ENCODE assay signal across 34 cellular contexts in the genomic region with DNA sequence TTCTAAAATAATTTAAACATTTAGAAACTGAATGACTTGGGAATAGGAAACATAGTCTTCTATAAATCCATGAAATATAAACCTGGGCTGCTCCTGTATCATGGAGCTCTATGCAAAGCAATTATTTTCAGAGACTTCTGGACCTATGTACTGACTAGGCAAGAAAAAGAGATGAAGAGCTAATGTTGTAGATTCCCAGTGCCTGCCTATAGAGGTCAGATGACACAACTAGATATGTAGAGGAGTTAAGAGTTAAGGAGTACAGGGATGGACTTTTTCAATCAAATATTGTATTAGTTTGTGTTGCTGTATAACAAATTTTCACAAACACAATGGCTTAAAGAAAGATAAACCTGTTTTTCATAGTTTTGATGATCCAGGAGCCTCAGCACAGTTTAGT.
DNase-seq lines count a peak whose midpoint lies in the region; ATAC-seq, FAIRE-seq and TF ChIP-seq lines count a peak whose summit lies in the region.
"Had no signal": no experiment of that assay in that cellular context is flagged by ENCODE, and none has a peak within 500 bp of the region (broad histone marks: within the 10 kb centered on the region; RNA-seq: fewer than 3 reads in every experiment).

No MANE protein-coding gene starts in this region.

- BruUV-seq in GM12878 (replicated peaks; lab: Mats Ljungman, UMichigan), result no TSS peak

- no peak overlapping the region for H3K27ac Mint-ChIP-seq in H9
- H3K27ac Mint-ChIP-seq: activated naive CD8-positive, alpha-beta T cell treated with anti-CD3 and anti-CD28 coated beads, Interleukin-2, amount 50 U/mL, for 24 hours; activated T-cell treated with anti-CD3 and anti-CD28 coated beads, Interleukin-2, amount 50 U/mL, for 72 hours; HFFc6; neural progenitor cell; stimulated activated naive B cell treated with anti-CD40 and anti-IgM and Interleukin-4, amounts not matched to agents 10 μg/mL and 1 μg/mL and 100 μg/mL, for 72 hours; T-helper 1 cell treated with Interleukin-12 subunit alpha and Interleukin-12 subunit beta and Interleukin-4 antibody, amounts not matched to agents 30 μg/mL and 1 μg/mL, for 36 hours had no signal

- TF ChIP-seq CTCF in H9 (conservative IDR thresholded peaks at IDR 0.05) (0 out of 3 replicates have a peak, but pooled peaks have one; percentile 26), GM12878 (IDR thresholded peaks at IDR 0.05 in 2 of 3, conservative IDR thresholded peaks at IDR 0.05 in 1 of 3; ENCODE audit: control insufficient read depth in 2 of 3, extremely low read depth in 1 of 3, insufficient read depth in 1 of 3, low read depth in 3 of 3, low read length in 3 of 3) (peak in 2 of 3 experiments; percentile 10 to 22; a peak in 2 of 6 replicates), upper lobe of left lung (IDR thresholded peaks at IDR 0.05) (no peak)

- H2BK15ac ChIP-seq in H9 (ENCODE audit: low read depth, low read length), result no peak overlapping the region

- H3K18ac ChIP-seq in H9 (ENCODE audit: insufficient read length, low read depth, low read length), result no peak overlapping the region

- no peaks in the 10 kb centered on the region for H3K27me3 Mint-ChIP-seq in H9 (ENCODE audit: low read depth)
- H3K27me3 Mint-ChIP-seq: activated naive CD8-positive, alpha-beta T cell treated with anti-CD3 and anti-CD28 coated beads, Interleukin-2, amount 50 U/mL, for 24 hours; stimulated activated naive B cell treated with anti-CD40 and anti-IgM and Interleukin-4, amounts not matched to agents 10 μg/mL and 1 μg/mL and 100 μg/mL, for 72 hours had no signal

- no peak overlapping the region for H4K91ac ChIP-seq in H9 (ENCODE audit: insufficient read length, low read depth, low read length)

- no peak for DNase-seq in H9
- DNase-seq in GM12878 (ENCODE audit: low read depth, low spot score), result no peak
- no peak for DNase-seq in NCI-H2171 treated with DMSO at 0.1 percent for 48 hours (lab: John Stamatoyannopoulos, UW)
- DNase-seq in upper lobe of left lung, result no peak
- DNase-seq in activated CD4-positive, CD25-positive, alpha-beta regulatory T cell treated with anti-CD3 and anti-CD28 coated beads, Interleukin-2, amount 50 U/mL, for 72 hours, result no peak
- DNase-seq in DMS79 (lab: John Stamatoyannopoulos, UW), result no peak
- DNase-seq: activated CD4-positive, alpha-beta T cell treated with anti-CD3 and anti-CD28 coated beads, Interleukin-2, amount 50 U/mL, for 48 hours; activated naive CD4-positive, alpha-beta T cell; activated naive CD8-positive, alpha-beta T cell treated with anti-CD3 and anti-CD28 coated beads, Interleukin-2, amount 50 U/mL, for 24 hours; activated T-cell treated with anti-CD3 and anti-CD28 coated beads, Interleukin-2, amount 50 U/mL, for 72 hours; colonic mucosa; DMS153; effector CD8-positive, alpha-beta T cell; HFFc6; IMR-90; left colon; NCI-H446 treated with DMSO at 0.1 percent for 48 hours; NCI-H82; pancreas; retina; stimulated activated naive B cell treated with anti-CD40 and anti-IgM and Interleukin-4, amounts not matched to agents 10 μg/mL and 1 μg/mL and 100 μg/mL, for 72 hours; substantia nigra; trophoblast cell had no signal

- no peak overlapping the region for H3K4me3 Mint-ChIP-seq in H9
- H3K4me3 Mint-ChIP-seq: activated naive CD8-positive, alpha-beta T cell treated with anti-CD3 and anti-CD28 coated beads, Interleukin-2, amount 50 U/mL, for 24 hours; activated T-cell treated with anti-CD3 and anti-CD28 coated beads, Interleukin-2, amount 50 U/mL, for 72 hours; HFFc6; neural progenitor cell; stimulated activated naive B cell treated with anti-CD40 and anti-IgM and Interleukin-4, amounts not matched to agents 10 μg/mL and 1 μg/mL and 100 μg/mL, for 72 hours; T-helper 1 cell treated with Interleukin-12 subunit alpha and Interleukin-12 subunit beta and Interleukin-4 antibody, amounts not matched to agents 30 μg/mL and 1 μg/mL, for 36 hours had no signal

- no peaks in the 10 kb centered on the region for H3K79me2 ChIP-seq in H9 (ENCODE audit: insufficient read depth, low read length)
- H3K79me2 ChIP-seq in GM12878 (ENCODE audit: control insufficient read depth, insufficient read depth, low read length), result no peaks in the 10 kb centered on the region
- H3K79me2 ChIP-seq: hepatocyte had no signal

- TF ChIP-seq EP300 in GM12878 (IDR thresholded peaks at IDR 0.05; ENCODE audit: borderline replicate concordance in 1 of 2, control insufficient read depth in 1 of 2, low read depth in 2 of 2, low read length in 2 of 2), result no peak
- TF ChIP-seq EP300 in upper lobe of left lung (IDR thresholded peaks at IDR 0.05), result no peak

- H3T11ph ChIP-seq in H9 (ENCODE audit: low read length), result no peak overlapping the region

- no peaks in the 10 kb centered on the region for H3K27me3 ChIP-seq in H9 (ENCODE audit: insufficient read depth, low read length)
- no peaks in the 10 kb centered on the region for H3K27me3 ChIP-seq in GM12878 (replicated peaks in 1 of 2; ENCODE audit: control insufficient read depth in 2 of 2, insufficient read depth in 2 of 2, low read length in 1 of 2)
- H3K27me3 ChIP-seq in upper lobe of left lung, result no peaks in the 10 kb centered on the region
- H3K27me3 ChIP-seq: BLaER1, colonic mucosa, hepatocyte, neural progenitor cell, pancreas had no signal

- H3K36me3 ChIP-seq in GM12878 (ENCODE audit: control insufficient read depth in 2 of 2, insufficient read depth in 2 of 2, low read length in 1 of 2) (no peaks in the 10 kb centered on the region), upper lobe of left lung (no peaks in the 10 kb centered on the region)
- H3K36me3 ChIP-seq: BLaER1, colonic mucosa, neural progenitor cell, pancreas had no signal

- H3K79me1 ChIP-seq in H9 (ENCODE audit: insufficient read depth, low read depth, low read length, poor library complexity, severe bottlenecking), result no peaks in the 10 kb centered on the region

- TF ChIP-seq RAD21 in GM12878 (IDR thresholded peaks at IDR 0.05; ENCODE audit: insufficient read depth, low read depth, low read length), result 0 out of 2 replicates have a peak, but pooled peaks have one; percentile 14

- H3K36me3 Mint-ChIP-seq in H9 (ENCODE audit: insufficient read depth in 1 of 3, low read depth in 3 of 3), result no peaks in the 10 kb centered on the region
- H3K36me3 Mint-ChIP-seq: neural progenitor cell; stimulated activated naive B cell treated with anti-CD40 and anti-IgM and Interleukin-4, amounts not matched to agents 10 μg/mL and 1 μg/mL and 100 μg/mL, for 72 hours had no signal

- H2BK20ac ChIP-seq in H9 (ENCODE audit: low read depth, low read length, poor library complexity, severe bottlenecking), result no peak overlapping the region

- H4K8ac ChIP-seq in H9 (replicated peaks; ENCODE audit: insufficient read length, low read depth, low read length), result no peak overlapping the region

- H2BK12ac ChIP-seq in H9 (ENCODE audit: insufficient read length, low read depth, low read length), result no peak overlapping the region

- SMC1A ChIA-PET in GM12878 (lab: Charles Lee; ENCODE audit: uncharacterized antibody, unreplicated experiment), result no interaction called here

- H3K14ac ChIP-seq in H9 (ENCODE audit: insufficient read depth, low read length), result no peak overlapping the region

- in situ Hi-C loops in GM12878 (cut with MboI), result no loop called here

- no peak overlapping the region for H3K27ac ChIP-seq in H9 (ENCODE audit: insufficient read length, low read depth, low read length)
- no peak overlapping the region for H3K27ac ChIP-seq in GM12878 (ENCODE audit: control insufficient read depth, insufficient read depth)
- H3K27ac ChIP-seq in upper lobe of left lung, result no peak overlapping the region
- H3K27ac ChIP-seq: BLaER1, colonic mucosa, epithelial cell of prostate, hepatocyte, neural progenitor cell, pancreas, RWPE1, SK-N-MC had no signal

- TF ChIP-seq POLR2A in GM12878 (IDR thresholded peaks at IDR 0.05; ENCODE audit: low read depth, low read length), result no peak
- no peak for TF ChIP-seq POLR2A in upper lobe of left lung (IDR thresholded peaks at IDR 0.05)

- no peaks in the 10 kb centered on the region for H3K4me1 ChIP-seq in H9 (ENCODE audit: insufficient read depth, low read length)
- no peaks in the 10 kb centered on the region for H3K4me1 ChIP-seq in GM12878 (ENCODE audit: control insufficient read depth, insufficient read depth, low read length)
- H3K4me1 ChIP-seq in upper lobe of left lung, result no peaks in the 10 kb centered on the region
- H3K4me1 ChIP-seq: BLaER1, colonic mucosa, neural progenitor cell, pancreas had no signal

- RAD21 ChIA-PET in GM12878 (lab: Charles Lee; ENCODE audit: unreplicated experiment), result interaction anchor here (0.8 kb wide), 1 partner anchor 8 kb away, joined by 3 read pairs; no protein-coding TSS in a partner anchor

- ATAC-seq in GM18502 (IDR thresholded peaks at IDR 0.05; ENCODE audit: poor library complexity, unreplicated experiment) (peak; percentile 58), HG03442 (IDR thresholded peaks at IDR 0.05; ENCODE audit: unreplicated experiment) (peak; percentile 54), GM12878 (peak; percentile 31; the same call in 1 of the 3 replicates), upper lobe of left lung (ENCODE audit: low FRiP score in 2 of 2) (no peak)
- ATAC-seq: activated CD4-positive, CD25-positive, alpha-beta regulatory T cell treated with anti-CD3 and anti-CD28 coated beads, Interleukin-2, amount 50 U/mL, for 24 hours; activated naive CD8-positive, alpha-beta T cell treated with anti-CD3 and anti-CD28 coated beads, Interleukin-2, amount 50 U/mL, for 24 hours; activated T-cell treated with anti-CD3 and anti-CD28 coated beads, Interleukin-2, amount 50 U/mL, for 72 hours; left colon; pancreas; stimulated activated naive B cell treated with anti-CD40 and anti-IgM and Interleukin-4, amounts not matched to agents 10 μg/mL and 1 μg/mL and 100 μg/mL, for 72 hours had no signal

- H3K23ac ChIP-seq in H9 (ENCODE audit: insufficient read length, low read depth, low read length), result no peak overlapping the region

- H4K20me1 ChIP-seq in H9 (ENCODE audit: control insufficient read depth, insufficient read depth, insufficient read length) (no peaks in the 10 kb centered on the region), GM12878 (ENCODE audit: control insufficient read depth, insufficient read depth) (no peaks in the 10 kb centered on the region)
- H4K20me1 ChIP-seq: BLaER1 had no signal

- no peak overlapping the region for H3K4ac ChIP-seq in H9 (ENCODE audit: low read depth, low read length)

- H3K4me1 Mint-ChIP-seq in H9, result no peaks in the 10 kb centered on the region
- H3K4me1 Mint-ChIP-seq: activated naive CD8-positive, alpha-beta T cell treated with anti-CD3 and anti-CD28 coated beads, Interleukin-2, amount 50 U/mL, for 24 hours; neural progenitor cell; stimulated activated naive B cell treated with anti-CD40 and anti-IgM and Interleukin-4, amounts not matched to agents 10 μg/mL and 1 μg/mL and 100 μg/mL, for 72 hours had no signal

- H3K9ac ChIP-seq in H9 (ENCODE audit: extremely low read depth, insufficient read length, low read length) (no peak overlapping the region), GM12878 (ENCODE audit: control insufficient read depth, insufficient read depth, low read length) (no peak overlapping the region)
- H3K9ac ChIP-seq: BLaER1, neural progenitor cell had no signal

- H3K4me3 ChIP-seq in GM12878, result no peak overlapping the region
- no peak overlapping the region for H3K4me3 ChIP-seq in upper lobe of left lung
- H3K4me3 ChIP-seq: BLaER1, colonic mucosa, hepatocyte, neural progenitor cell, pancreas, SK-N-MC had no signal

- H3K23me2 ChIP-seq in H9 (ENCODE audit: insufficient read length, low read depth, low read length, poor library complexity, severe bottlenecking), result no peaks in the 10 kb centered on the region

- H4K5ac ChIP-seq in H9 (ENCODE audit: insufficient read length, low read depth, low read length), result no peak overlapping the region

- H2AFZ ChIP-seq in H9 (ENCODE audit: low read length), result no peak overlapping the region
- H2AFZ ChIP-seq in GM12878 (ENCODE audit: control insufficient read depth, low read depth, low read length), result no peak overlapping the region
- H2AFZ ChIP-seq: hepatocyte, neural progenitor cell had no signal

- H2BK120ac ChIP-seq in H9 (ENCODE audit: low read depth, low read length, poor library complexity, severe bottlenecking), result no peak overlapping the region

- H2BK5ac ChIP-seq in H9 (ENCODE audit: insufficient read length, low read length), result no peak overlapping the region

- POLR2A ChIA-PET in GM12878 (lab: Charles Lee), result no interaction called here

- H3K4me2 ChIP-seq in H9 (ENCODE audit: insufficient read depth, insufficient read length, low read length), result no peak overlapping the region
- no peak overlapping the region for H3K4me2 ChIP-seq in GM12878 (ENCODE audit: control insufficient read depth, insufficient read depth)
- H3K4me2 ChIP-seq: BLaER1, hepatocyte, neural progenitor cell had no signal

- H3K9me3 Mint-ChIP-seq in H9, result peaks cover 0 to 3% of the 10 kb centered on the region in 2 experiments; a peak in 1 of 5 replicates
- H3K9me3 Mint-ChIP-seq: HFFc6; neural progenitor cell; stimulated activated naive B cell treated with anti-CD40 and anti-IgM and Interleukin-4, amounts not matched to agents 10 μg/mL and 1 μg/mL and 100 μg/mL, for 72 hours; T-helper 1 cell treated with Interleukin-12 subunit alpha and Interleukin-12 subunit beta and Interleukin-4 antibody, amounts not matched to agents 30 μg/mL and 1 μg/mL, for 36 hours had no signal

- H2AK5ac ChIP-seq in H9 (ENCODE audit: insufficient read length, low read length), result no peak overlapping the region

- intact Hi-C loops in GM12878 (cut with micrococcal nuclease; ENCODE audit: unreplicated experiment), result no loop called here

- no peaks in the 10 kb centered on the region for H3K9me3 ChIP-seq in H9 (ENCODE audit: control insufficient read depth, low read depth, low read length)
- no peaks in the 10 kb centered on the region for H3K9me3 ChIP-seq in GM12878 (replicated peaks; ENCODE audit: control insufficient read depth, insufficient read depth, low read length)
- no peaks in the 10 kb centered on the region for H3K9me3 ChIP-seq in upper lobe of left lung
- H3K9me3 ChIP-seq: BLaER1, colonic mucosa, pancreas had no signal

- H3K56ac ChIP-seq in H9 (ENCODE audit: insufficient read length, low read depth, low read length), result no peak overlapping the region

- FAIRE-seq in GM12878 (lab: Jason Lieb, UNC), result no peak
- FAIRE-seq: astrocyte, pancreas had no signal

- CTCF ChIA-PET in GM12878 (lab: Yijun Ruan, JAX), result interaction anchor here (0.8 to 1.0 kb wide), 2 partner anchors 15 to 202 kb away, joined by 3 read pairs; no protein-coding TSS in a partner anchor

Comparison
In these comparisons a context has a peak if more than half of its experiments do, and no peak if none do; other contexts are left out.
1. ATAC-seq: peak in GM18502 (single experiment), HG03442 (single experiment) and GM12878 (single experiment); none in upper lobe of left lung (0 of 2).
2. CTCF ChIP-seq: peak in H9 (single experiment) and GM12878 (2 of 3); none in upper lobe of left lung (0 of 6).